In the genomic region with DNA sequence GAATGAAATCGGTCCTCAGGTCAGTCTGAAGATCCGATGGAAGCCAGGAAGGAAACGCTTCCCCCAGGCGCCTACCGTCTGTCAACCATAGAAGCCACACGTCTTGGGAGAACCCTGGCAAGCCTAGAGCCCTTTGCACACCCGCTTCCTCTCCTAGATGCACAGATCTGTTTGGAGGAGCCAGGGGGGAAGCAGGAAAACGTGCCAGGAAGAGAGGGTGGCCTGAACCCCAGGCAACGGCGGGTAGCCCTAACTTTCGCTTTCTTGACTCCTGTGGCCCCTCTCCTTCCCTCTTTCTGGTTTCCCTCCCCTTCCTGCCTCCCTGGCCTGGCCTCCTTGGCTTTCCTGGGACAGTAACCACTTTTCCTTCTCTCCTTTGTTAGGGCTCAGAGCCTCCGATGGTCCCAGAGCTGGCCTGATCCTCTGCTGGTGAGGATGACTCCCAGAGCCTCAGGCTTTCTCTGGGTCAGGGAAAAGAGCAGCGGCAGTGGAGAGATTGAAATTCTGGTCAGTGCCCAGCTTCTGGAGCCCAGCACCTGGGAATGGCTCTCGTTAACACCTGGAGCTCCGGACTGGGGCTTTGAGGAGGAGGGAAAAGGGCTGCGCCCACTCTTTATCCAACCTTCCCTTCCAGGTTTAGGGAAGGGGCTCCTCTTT, we compare ENCODE assay signal across 1 cellular context.
A peak's percentile ranks its signal among the peaks of the same experiment; 100 is the strongest.
TF ChIP-seq lines count a peak whose summit lies in the region.

No MANE protein-coding gene starts in this region.

TF ChIP-seq in H1, 55 proteins besides CTCF, POLR2A, EP300 and RAD21:
- TF ChIP-seq ASH2L (IDR thresholded peaks at IDR 0.05; ENCODE audit: low read length) (peak; percentile 29), TCF12 (IDR thresholded peaks at IDR 0.05; ENCODE audit: low read depth, low read length) (peak; percentile 73; the same call in 1 of the 2 replicates), SP1 (IDR thresholded peaks at IDR 0.05; ENCODE audit: low read depth, low read length) (peak; percentile 99), TBP (IDR thresholded peaks at IDR 0.05; ENCODE audit: low read depth, low read length) (0 out of 2 replicates have a peak, but pooled peaks have one; percentile 15), SIN3A (conservative IDR thresholded peaks at IDR 0.05 in 1 of 2, IDR thresholded peaks at IDR 0.05 in 1 of 2; ENCODE audit: low read depth in 1 of 2, low read length in 2 of 2) (0 out of 4 replicates have a peak, but pooled peaks of 1 of the 2 experiments have one; percentile 47), TAF1 (IDR thresholded peaks at IDR 0.05; ENCODE audit: low read depth, low read length) (0 out of 2 replicates have a peak, but pooled peaks have one; percentile 27), JUN (IDR thresholded peaks at IDR 0.05; ENCODE audit: low read depth, low read length) (no peak), YY1 (IDR thresholded peaks at IDR 0.05; ENCODE audit: low read depth, low read length) (peak; percentile 51; the same call in 1 of the 2 replicates), RNF2 (IDR thresholded peaks at IDR 0.05; ENCODE audit: borderline replicate concordance, low read depth, low read length, missing control alignments, poor library complexity, severe bottlenecking) (no peak)
- TF ChIP-seq, protein P1, sequence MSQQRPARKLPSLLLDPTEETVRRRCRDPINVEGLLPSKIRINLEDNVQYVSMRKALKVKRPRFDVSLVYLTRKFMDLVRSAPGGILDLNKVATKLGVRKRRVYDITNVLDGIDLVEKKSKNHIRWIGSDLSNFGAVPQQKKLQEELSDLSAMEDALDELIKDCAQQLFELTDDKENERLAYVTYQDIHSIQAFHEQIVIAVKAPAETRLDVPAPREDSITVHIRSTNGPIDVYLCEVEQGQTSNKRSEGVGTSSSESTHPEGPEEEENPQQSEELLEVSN (IDR thresholded peaks at IDR 0.05), result 0 out of 2 replicates have a peak, but pooled peaks have one; percentile 10
